21 cellular contexts compared by ENCODE assay signal in genomic region chr7:98241674-98242241, GRCh38. TPM values are rescaled to one million over a fixed set of nuclear protein-coding genes. Genes with fewer than 3 reads are reported as not detected.
DNase-seq lines count a peak whose midpoint lies in the region; ATAC-seq, FAIRE-seq and TF ChIP-seq lines count a peak whose summit lies in the region.
"Had no signal": no experiment of that assay in that cellular context is flagged by ENCODE, and none has a peak within 500 bp of the region (broad histone marks: within the 10 kb centered on the region; RNA-seq: fewer than 3 reads in every experiment).

No MANE protein-coding gene starts in this region.

- no peak overlapping the region for H3K4me3 Mint-ChIP-seq in CD4-positive, alpha-beta T cell
- H3K4me3 Mint-ChIP-seq in GM23338 (no peak overlapping the region), mesothelial cell of epicardium (no peak overlapping the region)
- H3K4me3 Mint-ChIP-seq: dendritic cell treated with granulocyte-macrophage colony-stimulating factor and Interleukin-4, amounts not matched to agents 40 ng/mL and 50 ng/mL, for 4 days; neural crest cell; stimulated activated naive CD8-positive, alpha-beta T cell treated with anti-CD3 and anti-CD28 coated beads, Interleukin-15, Interleukin-2, amounts not matched to agents 100 ng/mL and 50 ng/mL, for 24 hours had no signal

- in situ Hi-C loops in Panc1 (cut with HindIII; ENCODE audit: low pct_unique_long_range_greater_than_20kb, low sequenced_read_pairs): no loop called here
- in situ Hi-C loops in HepG2 (cut with HindIII; ENCODE audit: extremely low pct_ligation_motif_present, low pct_unique_long_range_greater_than_20kb): loop anchor here (5.0 kb wide), 1 partner anchor 224 kb away; no protein-coding TSS in a partner anchor
- in situ Hi-C loops in GM23248 (cut with MboI): no loop called here

- no peak for ATAC-seq in CD4-positive, alpha-beta T cell (ENCODE audit: poor library complexity)
- ATAC-seq in GM23338 (peak; percentile 53), Panc1 (peak; percentile 44), HepG2 (peak; percentile 39)

- POLR2A ChIA-PET in CD4-positive, alpha-beta T cell (lab: Charles Lee): no interaction called here
- POLR2A ChIA-PET in Panc1 (lab: Charles Lee): no interaction called here
- POLR2A ChIA-PET in HepG2 (lab: Yijun Ruan, JAX): no interaction called here

- TF ChIP-seq RAD21 in HepG2 (CRISPR knock-in tag; IDR thresholded peaks at IDR 0.05): no peak

- H3K36me3 ChIP-seq in GM23338 (ENCODE audit: insufficient read depth): no peaks in the 10 kb centered on the region
- no peaks in the 10 kb centered on the region for H3K36me3 ChIP-seq in Panc1 (ENCODE audit: control insufficient read depth, insufficient read depth, low read length)
- H3K36me3 ChIP-seq in HepG2 (replicated peaks in 1 of 2; ENCODE audit: control insufficient read depth in 1 of 2, insufficient read depth in 2 of 2, low read length in 2 of 2): no peaks in the 10 kb centered on the region; a peak in 1 of 5 replicates
- H3K36me3 ChIP-seq in GM23248 (ENCODE audit: low read depth): no peaks in the 10 kb centered on the region
- H3K36me3 ChIP-seq: prostate gland, transverse colon had no signal

- no peaks in the 10 kb centered on the region for H3K9me3 Mint-ChIP-seq in CD4-positive, alpha-beta T cell
- H3K9me3 Mint-ChIP-seq in GM23338: no peaks in the 10 kb centered on the region
- no peaks in the 10 kb centered on the region for H3K9me3 Mint-ChIP-seq in mesothelial cell of epicardium
- H3K9me3 Mint-ChIP-seq: dendritic cell treated with granulocyte-macrophage colony-stimulating factor and Interleukin-4, amounts not matched to agents 40 ng/mL and 50 ng/mL, for 4 days; neural crest cell; stimulated activated naive CD8-positive, alpha-beta T cell treated with anti-CD3 and anti-CD28 coated beads, Interleukin-15, Interleukin-2, amounts not matched to agents 100 ng/mL and 50 ng/mL, for 24 hours had no signal

- no peak overlapping the region for H3K9ac ChIP-seq in HepG2 (ENCODE audit: insufficient read depth, low read depth, low read length)
- H3K9ac ChIP-seq in GM23248: no peak overlapping the region

- H3K4me1 Mint-ChIP-seq in CD4-positive, alpha-beta T cell (ENCODE audit: low read depth): peaks cover 5% of the 10 kb centered on the region
- H3K4me1 Mint-ChIP-seq in GM23338 (no peaks in the 10 kb centered on the region), mesothelial cell of epicardium (no peaks in the 10 kb centered on the region)

- H3K27me3 Mint-ChIP-seq in CD4-positive, alpha-beta T cell: no peaks in the 10 kb centered on the region
- H3K27me3 Mint-ChIP-seq in GM23338 (ENCODE audit: insufficient read depth, low read depth, poor library complexity) (peaks cover 8% of the 10 kb centered on the region), mesothelial cell of epicardium (ENCODE audit: low read depth) (no peaks in the 10 kb centered on the region)
- H3K27me3 Mint-ChIP-seq: dendritic cell treated with granulocyte-macrophage colony-stimulating factor and Interleukin-4, amounts not matched to agents 40 ng/mL and 50 ng/mL, for 4 days; stimulated activated naive CD8-positive, alpha-beta T cell treated with anti-CD3 and anti-CD28 coated beads, Interleukin-15, Interleukin-2, amounts not matched to agents 100 ng/mL and 50 ng/mL, for 24 hours had no signal

- TF ChIP-seq EP300 in HepG2 (IDR thresholded peaks at IDR 0.05; ENCODE audit: low read depth in 2 of 2, low read length in 2 of 2) (no peak), HepG2 (CRISPR knock-in tag; IDR thresholded peaks at IDR 0.05; ENCODE audit: borderline replicate concordance) (no peak)

- CTCF ChIA-PET in CD4-positive, alpha-beta T cell (lab: Charles Lee): no interaction called here
- CTCF ChIA-PET in Panc1 (lab: Charles Lee) (no interaction called here), HepG2 (lab: Yijun Ruan, JAX; ENCODE audit: low intra/inter-chr PET ratio, low total read pairs) (interaction anchor here (2.3 kb wide), 1 partner anchor 220 kb away, joined by 12 read pairs; no protein-coding TSS in a partner anchor)

- peak overlapping the region; percentile 39 for H3K27ac Mint-ChIP-seq in CD4-positive, alpha-beta T cell
- H3K27ac Mint-ChIP-seq in GM23338: no peak overlapping the region
- no peak overlapping the region for H3K27ac Mint-ChIP-seq in mesothelial cell of epicardium
- H3K27ac Mint-ChIP-seq: dendritic cell treated with granulocyte-macrophage colony-stimulating factor and Interleukin-4, amounts not matched to agents 40 ng/mL and 50 ng/mL, for 4 days; stimulated activated naive CD8-positive, alpha-beta T cell treated with anti-CD3 and anti-CD28 coated beads, Interleukin-15, Interleukin-2, amounts not matched to agents 100 ng/mL and 50 ng/mL, for 24 hours had no signal

- peaks cover 75% of the 10 kb centered on the region for H3K36me3 Mint-ChIP-seq in CD4-positive, alpha-beta T cell (ENCODE audit: low read depth)
- no peaks in the 10 kb centered on the region; the same call in 2 of the 3 replicates for H3K36me3 Mint-ChIP-seq in GM23338 (ENCODE audit: low read depth)
- H3K36me3 Mint-ChIP-seq in mesothelial cell of epicardium: peaks cover 11% of the 10 kb centered on the region

- H3K9me2 ChIP-seq in GM23338 (ENCODE audit: insufficient read depth) (no peaks in the 10 kb centered on the region), GM23248 (ENCODE audit: insufficient read depth) (no peaks in the 10 kb centered on the region)

- H3K79me2 ChIP-seq in GM23338 (replicated peaks; ENCODE audit: insufficient read depth): no peaks in the 10 kb centered on the region
- no peaks in the 10 kb centered on the region for H3K79me2 ChIP-seq in HepG2 (ENCODE audit: insufficient read depth, low read length)
- H3K79me2 ChIP-seq in GM23248 (ENCODE audit: insufficient read depth): no peaks in the 10 kb centered on the region

- no TSS peak for BruUV-seq in Panc1 (replicated peaks; lab: Mats Ljungman, UMichigan)
- no TSS peak for BruUV-seq in HepG2 (replicated peaks; lab: Mats Ljungman, UMichigan)

- no peak overlapping the region for H3K27ac ChIP-seq in CD4-positive, alpha-beta T cell (ENCODE audit: low read depth, low read length)
- H3K27ac ChIP-seq in GM23338 (ENCODE audit: low read depth) (no peak overlapping the region), Panc1 (ENCODE audit: low read length) (no peak overlapping the region), HepG2 (ENCODE audit: extremely low read length, insufficient read depth, low read length) (no peak overlapping the region), GM23248 (no peak overlapping the region)
- H3K27ac ChIP-seq: heart right ventricle, left ventricle myocardium inferior, transverse colon had no signal

- H3F3A ChIP-seq in GM23338 (replicated peaks; ENCODE audit: low read depth): no peaks in the 10 kb centered on the region
- no peaks in the 10 kb centered on the region for H3F3A ChIP-seq in GM23248 (ENCODE audit: insufficient read depth)

- H3K4me1 ChIP-seq in GM23338 (ENCODE audit: insufficient read depth) (no peaks in the 10 kb centered on the region), Panc1 (ENCODE audit: control insufficient read depth, insufficient read depth, low read length) (no peaks in the 10 kb centered on the region), HepG2 (ENCODE audit: insufficient read depth, low read length) (no peaks in the 10 kb centered on the region), GM23248 (ENCODE audit: insufficient read depth) (no peaks in the 10 kb centered on the region)
- H3K4me1 ChIP-seq: prostate gland, transverse colon had no signal

- no peak for DNase-seq in CD4-positive, alpha-beta T cell
- no peak for DNase-seq in GM23338 (ENCODE audit: low spot score)
- no peak for DNase-seq in Panc1 (ENCODE audit: low read depth, low spot score)
- no peak for DNase-seq in HepG2 (ENCODE audit: low spot score)
- DNase-seq in GM23248: no peak
- no peak for DNase-seq in mesothelial cell of epicardium (ENCODE audit: low spot score in 2 of 2, unreplicated experiment in 2 of 2)
- no peak for DNase-seq in NCI-H1105 (lab: John Stamatoyannopoulos, UW)
- no peak for DNase-seq in central memory CD4-positive, alpha-beta T cell
- DNase-seq: activated gamma-delta T cell treated with Interleukin-2 at 50 U/mL for 16 hours, left ventricle myocardium inferior, NCI-H2107, NCI-H524 treated with DMSO at 0.1 percent for 48 hours had no signal

- no peak for FAIRE-seq in HepG2 (lab: Jason Lieb, UNC)

- H3K27me3 ChIP-seq in CD4-positive, alpha-beta T cell (ENCODE audit: control insufficient read depth, insufficient read depth, low read length): no peaks in the 10 kb centered on the region
- H3K27me3 ChIP-seq in GM23338 (ENCODE audit: insufficient read depth) (no peaks in the 10 kb centered on the region), Panc1 (ENCODE audit: control insufficient read depth, insufficient read depth, low read length) (no peaks in the 10 kb centered on the region), HepG2 (ENCODE audit: control insufficient read depth in 1 of 2, insufficient read depth in 2 of 2, low read length in 2 of 2) (no peaks in the 10 kb centered on the region), GM23248 (replicated peaks; ENCODE audit: insufficient read depth) (no peaks in the 10 kb centered on the region)
- H3K27me3 ChIP-seq: heart right ventricle, transverse colon had no signal

- WGBS in HepG2 (ENCODE audit: low lambda C conversion rate): 83% methylated on average over 15 of the region's 16 CpGs
- WGBS in GM23248 (ENCODE audit: low coverage in 1 of 2, low lambda C conversion rate in 2 of 2, missing lambda C conversion rate in 2 of 2), 2 experiments: 79 to 88% methylated on average over 10 to 16 of the region's 16 CpGs

- H3K4me2 ChIP-seq in GM23338 (no peak overlapping the region), HepG2 (ENCODE audit: low read depth, low read length) (no peak overlapping the region), GM23248 (ENCODE audit: unreplicated experiment) (no peak overlapping the region)

- no peaks in the 10 kb centered on the region for H3K9me3 ChIP-seq in CD4-positive, alpha-beta T cell (ENCODE audit: control insufficient read depth, low read length)
- H3K9me3 ChIP-seq in Panc1 (ENCODE audit: control insufficient read depth, insufficient read depth, low read depth, low read length): no peaks in the 10 kb centered on the region
- H3K9me3 ChIP-seq in HepG2 (ENCODE audit: low read length): no peaks in the 10 kb centered on the region
- H3K9me3 ChIP-seq in GM23248 (ENCODE audit: low read depth): no peaks in the 10 kb centered on the region
- H3K9me3 ChIP-seq: heart right ventricle, left ventricle myocardium inferior, prostate gland, transverse colon had no signal

- no peak for TF ChIP-seq CTCF in CD4-positive, alpha-beta T cell (IDR thresholded peaks at IDR 0.05)
- no peak for TF ChIP-seq CTCF in GM23338 (conservative IDR thresholded peaks at IDR 0.05; ENCODE audit: low read depth in 2 of 2)
- TF ChIP-seq CTCF in Panc1 (IDR thresholded peaks at IDR 0.05): peak; percentile 58
- no peak for TF ChIP-seq CTCF in HepG2 (CRISPR knock-in tag; IDR thresholded peaks at IDR 0.05)
- no peak for TF ChIP-seq CTCF in mesothelial cell of epicardium (IDR thresholded peaks at IDR 0.05; ENCODE audit: unreplicated experiment)

- H2AFZ ChIP-seq in GM23338 (no peak overlapping the region), HepG2 (ENCODE audit: low read length) (no peak overlapping the region), GM23248 (no peak overlapping the region)

- no peak for TF ChIP-seq POLR2A in HepG2 (IDR thresholded peaks at IDR 0.05; ENCODE audit: insufficient read depth in 1 of 2, low read depth in 2 of 2, low read length in 2 of 2)

- intact Hi-C loops in CD4-positive, alpha-beta T cell (cut with DNase I, micrococcal nuclease): no loop called here
- intact Hi-C loops in Panc1 (cut with micrococcal nuclease; ENCODE audit: unreplicated experiment): no loop called here
- intact Hi-C loops in HepG2 (cut with micrococcal nuclease; ENCODE audit: unreplicated experiment): loop anchor here (1.0 kb wide), 1 partner anchor 220 kb away; no protein-coding TSS in a partner anchor

- no peaks in the 10 kb centered on the region for H4K20me1 ChIP-seq in GM23338 (replicated peaks; ENCODE audit: insufficient read depth)
- no peaks in the 10 kb centered on the region for H4K20me1 ChIP-seq in HepG2 (ENCODE audit: insufficient read depth, low read length)
- H4K20me1 ChIP-seq in GM23248 (ENCODE audit: insufficient read depth): no peaks in the 10 kb centered on the region

- no peak overlapping the region for H3K4me3 ChIP-seq in GM23338
- no peak overlapping the region for H3K4me3 ChIP-seq in Panc1 (ENCODE audit: low read depth in 2 of 2, low read length in 2 of 2)
- H3K4me3 ChIP-seq in HepG2 (replicated peaks in 1 of 3; ENCODE audit: insufficient read depth in 1 of 3, low read depth in 2 of 3, low read length in 3 of 3): no peak overlapping the region
- no peak overlapping the region for H3K4me3 ChIP-seq in GM23248
- H3K4me3 ChIP-seq: heart right ventricle, left ventricle myocardium inferior, prostate gland, transverse colon had no signal

RNA-seq across cellular contexts. Expression of gene TECPR1, which starts 10.3 kb away (rescaled TPM):
- total RNA-seq in CD4-positive, alpha-beta T cell: 10 to 100 TPM; 85.9 to 90.4 TPM
- 8.3 and 24.4 TPM in 2 replicates for total RNA-seq in GM23338 (2014; rRNA removed; shearing (Covaris generic))
- 4.4 and 4.6 TPM in 2 replicates for polyA plus RNA-seq in GM23338 (2016; fragmentation: Nextera tagmentation; extraction: Ambion mirVana)
- 21.0 TPM for total RNA-seq in Panc1 (2021; ENCODE audit: unreplicated experiment)
- polyA plus RNA-seq in Panc1 (2012; ENCODE audit: insufficient read length): 28.9 TPM
- 6.3 and 8.3 TPM in 2 replicates for total RNA-seq in HepG2 (2016; rRNA removed; fragmentation: Illumina TruSeq; extraction: Trizol)
- total RNA-seq in HepG2 (2016; cell fraction: cytosol; rRNA removed; fragmentation: Illumina TruSeq; extraction: Trizol; ENCODE audit: low read depth): 1.5 and 2.3 TPM in 2 replicates
- 5.7 and 9.5 TPM in 2 replicates for total RNA-seq in HepG2 (2016; cell fraction: insoluble cytoplasmic fraction; rRNA removed; fragmentation: Illumina TruSeq; extraction: Trizol)
- 2.0 and 2.8 TPM in 2 replicates for total RNA-seq in HepG2 (2016; cell fraction: membrane; rRNA removed; fragmentation: Illumina TruSeq; extraction: Trizol)
- 10.0 and 10.5 TPM in 2 replicates for total RNA-seq in HepG2 (2016; cell fraction: nucleus; rRNA removed; fragmentation: Illumina TruSeq; extraction: Trizol)
- polyA plus RNA-seq in HepG2 (2011; rRNA removed): 2.3 and 2.5 TPM in 2 replicates
- 1.4 and 2.3 TPM in 2 replicates for polyA plus RNA-seq in HepG2 (2011; cell fraction: cytosol; rRNA removed)
- polyA plus RNA-seq in HepG2 (2011; cell fraction: nucleus; rRNA removed): 15.9 and 17.4 TPM in 2 replicates
- polyA plus RNA-seq in HepG2 (2012): 4.7 and 7.6 TPM in 2 replicates
- polyA plus RNA-seq in HepG2 (2016; cell fraction: cytosol; fragmentation: Illumina TruSeq; extraction: Trizol; ENCODE audit: low read depth): 0.37 and 0.40 TPM in 2 replicates
- polyA plus RNA-seq in HepG2 (2016; cell fraction: insoluble cytoplasmic fraction; fragmentation: Illumina TruSeq; extraction: Trizol; ENCODE audit: low read depth): 2.7 and 2.9 TPM in 2 replicates
- polyA plus RNA-seq in HepG2 (2016; cell fraction: membrane; fragmentation: Illumina TruSeq; extraction: Trizol; ENCODE audit: low read depth): 0.61 and 0.71 TPM in 2 replicates
- 15.6 and 16.9 TPM in 2 replicates for polyA plus RNA-seq in HepG2 (2016; cell fraction: nucleus; fragmentation: Illumina TruSeq; extraction: Trizol; ENCODE audit: insufficient read depth, low read depth)
- polyA minus RNA-seq in HepG2 (2011; rRNA and poly(A)+ RNA removed; ENCODE audit: low replicate concordance): 2.3 and 6.5 TPM in 2 replicates
- 2.5 and 4.0 TPM in 2 replicates for polyA minus RNA-seq in HepG2 (2011; cell fraction: cytosol; rRNA and poly(A)+ RNA removed)
- 5.9 and 7.1 TPM in 2 replicates for polyA minus RNA-seq in HepG2 (2011; cell fraction: nucleus; rRNA and poly(A)+ RNA removed)
- 24.5 and 27.8 TPM in 2 replicates for total RNA-seq in GM23248 (2014; rRNA removed; shearing (Covaris generic))
- 8.1 and 8.2 TPM in 2 replicates for polyA plus RNA-seq in GM23248 (2016; fragmentation: Nextera tagmentation; extraction: Ambion mirVana)
- 35.7 to 38.0 TPM (median 37.0 TPM) in 3 replicates for total RNA-seq in mesothelial cell of epicardium

RNA-seq across cellular contexts. Expression of gene BHLHA15, which starts 30.5 kb away (rescaled TPM):
- total RNA-seq in CD4-positive, alpha-beta T cell: not detected
- 8.3 and 10.9 TPM in 2 replicates for total RNA-seq in GM23338 (2014; rRNA removed; shearing (Covaris generic))
- polyA plus RNA-seq in GM23338 (2016; fragmentation: Nextera tagmentation; extraction: Ambion mirVana) (0.99 and 1.4 TPM in 2 replicates), HepG2 (2011; rRNA removed) (1.9 and 2.3 TPM in 2 replicates), GM23248 (2016; fragmentation: Nextera tagmentation; extraction: Ambion mirVana) (not detected in 2 replicates)
- total RNA-seq in Panc1 (2021; ENCODE audit: unreplicated experiment) (0.26 TPM), HepG2 (2016; rRNA removed; fragmentation: Illumina TruSeq; extraction: Trizol) (4.4 and 6.1 TPM in 2 replicates), mesothelial cell of epicardium (0.57 to 1.0 TPM in 2 of 3 replicates, not detected in the other)
- polyA plus RNA-seq in Panc1 (2012; ENCODE audit: insufficient read length): 1.5 TPM
- 0.44 and 1.3 TPM in 2 replicates for total RNA-seq in HepG2 (2016; cell fraction: cytosol; rRNA removed; fragmentation: Illumina TruSeq; extraction: Trizol; ENCODE audit: low read depth)
- 4.0 and 5.3 TPM in 2 replicates for total RNA-seq in HepG2 (2016; cell fraction: insoluble cytoplasmic fraction; rRNA removed; fragmentation: Illumina TruSeq; extraction: Trizol)
- 2.9 and 3.3 TPM in 2 replicates for total RNA-seq in HepG2 (2016; cell fraction: membrane; rRNA removed; fragmentation: Illumina TruSeq; extraction: Trizol)
- 3.8 and 5.3 TPM in 2 replicates for total RNA-seq in HepG2 (2016; cell fraction: nucleus; rRNA removed; fragmentation: Illumina TruSeq; extraction: Trizol)
- polyA plus RNA-seq in HepG2 (2011; cell fraction: cytosol; rRNA removed): 2.0 and 3.2 TPM in 2 replicates
- polyA plus RNA-seq in HepG2 (2011; cell fraction: nucleus; rRNA removed): 2.5 and 3.0 TPM in 2 replicates
- 0.83 and 1.6 TPM in 2 replicates for polyA plus RNA-seq in HepG2 (2012)
- polyA plus RNA-seq in HepG2 (2016; cell fraction: cytosol; fragmentation: Illumina TruSeq; extraction: Trizol; ENCODE audit: low read depth): 0.18 and 0.37 TPM in 2 replicates
- polyA plus RNA-seq in HepG2 (2016; cell fraction: insoluble cytoplasmic fraction; fragmentation: Illumina TruSeq; extraction: Trizol; ENCODE audit: low read depth): 2.3 and 3.1 TPM in 2 replicates
- 0.77 and 1.0 TPM in 2 replicates for polyA plus RNA-seq in HepG2 (2016; cell fraction: membrane; fragmentation: Illumina TruSeq; extraction: Trizol; ENCODE audit: low read depth)
- polyA plus RNA-seq in HepG2 (2016; cell fraction: nucleus; fragmentation: Illumina TruSeq; extraction: Trizol; ENCODE audit: insufficient read depth, low read depth): 3.6 and 4.4 TPM in 2 replicates
- polyA minus RNA-seq in HepG2 (2011; rRNA and poly(A)+ RNA removed; ENCODE audit: low replicate concordance): 2.7 TPM in 1 of 2 replicates, not detected in the other
- polyA minus RNA-seq in HepG2 (2011; cell fraction: cytosol; rRNA and poly(A)+ RNA removed): 2.5 and 3.4 TPM in 2 replicates
- polyA minus RNA-seq in HepG2 (2011; cell fraction: nucleus; rRNA and poly(A)+ RNA removed): 1.8 and 2.7 TPM in 2 replicates
- not detected in 2 replicates for total RNA-seq in GM23248 (2014; rRNA removed; shearing (Covaris generic))
- total RNA-seq: Daoy, heart right ventricle, HT1080, left ventricle myocardium inferior, neural crest cell, skeletal muscle tissue had no signal

RNA-seq across cellular contexts. Expression of gene BRI3, which starts 39.7 kb away (rescaled TPM):
- 10 to 100 TPM; 68.0 to 76.5 TPM for total RNA-seq in CD4-positive, alpha-beta T cell
- total RNA-seq in GM23338 (2014; rRNA removed; shearing (Covaris generic)): 21.7 and 25.2 TPM in 2 replicates
- polyA plus RNA-seq in GM23338 (2016; fragmentation: Nextera tagmentation; extraction: Ambion mirVana): 66.1 and 141 TPM in 2 replicates
- 344 TPM for total RNA-seq in Panc1 (2021; ENCODE audit: unreplicated experiment)
- 404 TPM for polyA plus RNA-seq in Panc1 (2012; ENCODE audit: insufficient read length)
- total RNA-seq in HepG2 (2016; rRNA removed; fragmentation: Illumina TruSeq; extraction: Trizol): 37.2 and 54.0 TPM in 2 replicates
- total RNA-seq in HepG2 (2016; cell fraction: cytosol; rRNA removed; fragmentation: Illumina TruSeq; extraction: Trizol; ENCODE audit: low read depth): 362 and 379 TPM in 2 replicates
- 32.4 and 58.8 TPM in 2 replicates for total RNA-seq in HepG2 (2016; cell fraction: insoluble cytoplasmic fraction; rRNA removed; fragmentation: Illumina TruSeq; extraction: Trizol)
- total RNA-seq in HepG2 (2016; cell fraction: membrane; rRNA removed; fragmentation: Illumina TruSeq; extraction: Trizol): 234 and 253 TPM in 2 replicates
- 25.6 and 29.4 TPM in 2 replicates for total RNA-seq in HepG2 (2016; cell fraction: nucleus; rRNA removed; fragmentation: Illumina TruSeq; extraction: Trizol)
- 103 and 113 TPM in 2 replicates for polyA plus RNA-seq in HepG2 (2011; rRNA removed)
- 80.0 TPM in 2 replicates for polyA plus RNA-seq in HepG2 (2011; cell fraction: cytosol; rRNA removed)
- 27.5 and 33.8 TPM in 2 replicates for polyA plus RNA-seq in HepG2 (2011; cell fraction: nucleus; rRNA removed)
- 83.2 and 95.1 TPM in 2 replicates for polyA plus RNA-seq in HepG2 (2012)
- 889 and 952 TPM in 2 replicates for polyA plus RNA-seq in HepG2 (2016; cell fraction: cytosol; fragmentation: Illumina TruSeq; extraction: Trizol; ENCODE audit: low read depth)
- polyA plus RNA-seq in HepG2 (2016; cell fraction: insoluble cytoplasmic fraction; fragmentation: Illumina TruSeq; extraction: Trizol; ENCODE audit: low read depth): 61.2 and 81.9 TPM in 2 replicates
- polyA plus RNA-seq in HepG2 (2016; cell fraction: membrane; fragmentation: Illumina TruSeq; extraction: Trizol; ENCODE audit: low read depth): 488 and 495 TPM in 2 replicates
- polyA plus RNA-seq in HepG2 (2016; cell fraction: nucleus; fragmentation: Illumina TruSeq; extraction: Trizol; ENCODE audit: insufficient read depth, low read depth): 59.1 and 78.9 TPM in 2 replicates
- 61.6 and 63.3 TPM in 2 replicates for polyA minus RNA-seq in HepG2 (2011; rRNA and poly(A)+ RNA removed; ENCODE audit: low replicate concordance)
- polyA minus RNA-seq in HepG2 (2011; cell fraction: cytosol; rRNA and poly(A)+ RNA removed): 27.4 and 34.8 TPM in 2 replicates
- 22.8 and 23.6 TPM in 2 replicates for polyA minus RNA-seq in HepG2 (2011; cell fraction: nucleus; rRNA and poly(A)+ RNA removed)
- 56.5 and 73.3 TPM in 2 replicates for total RNA-seq in GM23248 (2014; rRNA removed; shearing (Covaris generic))
- 195 and 315 TPM in 2 replicates for polyA plus RNA-seq in GM23248 (2016; fragmentation: Nextera tagmentation; extraction: Ambion mirVana)
- 112 to 115 TPM (median 113 TPM) in 3 replicates for total RNA-seq in mesothelial cell of epicardium
